8 cellular contexts compared by ENCODE assay signal in the genomic region with DNA sequence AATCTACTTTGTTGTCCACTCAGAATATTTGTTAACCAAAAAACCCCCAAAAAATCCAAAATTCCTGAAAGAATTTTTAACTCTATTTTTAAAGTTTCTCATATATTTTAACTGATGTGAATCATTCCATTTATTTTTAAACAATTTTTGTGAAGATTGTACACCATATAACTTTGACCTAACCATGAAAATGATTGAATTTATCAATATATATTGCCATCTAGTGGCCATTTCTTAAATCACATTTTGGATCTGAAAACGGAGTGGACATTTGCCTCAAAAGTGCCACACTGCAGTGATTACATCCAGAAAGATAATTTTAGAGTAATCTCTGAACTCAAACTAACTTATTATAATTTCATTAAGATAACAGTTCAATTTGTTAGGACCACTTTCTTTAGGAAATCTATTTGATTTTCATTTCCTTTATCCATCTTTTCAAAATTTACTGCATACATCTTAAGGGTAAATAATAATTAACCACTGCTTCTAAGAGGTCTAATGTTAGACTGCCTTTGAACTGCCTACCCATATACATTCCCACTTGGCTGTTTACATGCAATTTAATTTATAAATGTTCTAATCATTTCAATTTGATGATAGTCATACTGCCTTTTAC.
DNase-seq lines count a peak whose midpoint lies in the region; ATAC-seq, FAIRE-seq and TF ChIP-seq lines count a peak whose summit lies in the region.
"Had no signal": no experiment of that assay in that cellular context is flagged by ENCODE, and none has a peak within 500 bp of the region (broad histone marks: within the 10 kb centered on the region; RNA-seq: fewer than 3 reads in every experiment).

No MANE protein-coding gene starts in this region.

- no peaks in the 10 kb centered on the region for H4K20me1 ChIP-seq in GM12878 (ENCODE audit: control insufficient read depth, insufficient read depth)

- no peak overlapping the region for H2AFZ ChIP-seq in GM12878 (ENCODE audit: control insufficient read depth, low read depth, low read length)

- POLR2A ChIA-PET in HEK293 (lab: Yijun Ruan, JAX) (no interaction called here), GM12878 (lab: Charles Lee) (interaction anchor here (0.9 kb wide), 1 partner anchor 18 kb away, joined by 3 read pairs; no protein-coding TSS in a partner anchor)

- H3K27me3 Mint-ChIP-seq in activated T-cell treated with anti-CD3 and anti-CD28 coated beads, Interleukin-2, amount 50 U/mL, for 72 hours (ENCODE audit: low read depth), result no peaks in the 10 kb centered on the region

- TF ChIP-seq POLR2A in GM12878 (IDR thresholded peaks at IDR 0.05; ENCODE audit: low read depth, low read length), result no peak

- DNase-seq in GM10266 (ENCODE audit: extremely low spot score), result no peak
- DNase-seq in NCI-H146 treated with DMSO at 0.1 percent for 48 hours (lab: John Stamatoyannopoulos, UW; ENCODE audit: unreplicated experiment), result peak; percentile 18
- DNase-seq in GM12878 (ENCODE audit: low read depth, low spot score), result no peak
- DNase-seq in lung microvascular endothelial cell (ENCODE audit: low read depth in 2 of 2), result peak; percentile 21 to 52
- no peak for DNase-seq in stimulated activated CD4-positive, alpha-beta T cell treated with anti-CD3 and anti-CD28 coated beads, Interleukin-1b, Interleukin-23, amount 100 ng/mL, for 48 hours
- DNase-seq in activated T-cell treated with anti-CD3 and anti-CD28 coated beads, Interleukin-2, amount 50 U/mL, for 72 hours, result no peak

- 0% methylated on average over 1 of the region's 1 CpG for WGBS in GM12878 (ENCODE audit: insufficient coverage, insufficient replicate concordance, low lambda C conversion rate, missing lambda C conversion rate)

- peak; percentile 34; the same call in 1 of the 2 replicates for TF ChIP-seq RAD21 in GM12878 (IDR thresholded peaks at IDR 0.05; ENCODE audit: insufficient read depth, low read depth, low read length)

- intact Hi-C loops in GM12878 (cut with micrococcal nuclease; ENCODE audit: unreplicated experiment), result loop anchor here (2.0 to 10.0 kb wide), 4 partner anchors 433 to 1097 kb away; no protein-coding TSS in a partner anchor

- H3K36me3 ChIP-seq in HEK293 (ENCODE audit: control insufficient read depth in 2 of 2, insufficient read depth in 1 of 2, low read length in 2 of 2) (no peaks in the 10 kb centered on the region), GM12878 (ENCODE audit: control insufficient read depth in 2 of 2, insufficient read depth in 2 of 2, low read length in 1 of 2) (no peaks in the 10 kb centered on the region)

- H3K79me2 ChIP-seq in GM12878 (ENCODE audit: control insufficient read depth, insufficient read depth, low read length), result no peaks in the 10 kb centered on the region

- no TSS peak for BruUV-seq in GM12878 (replicated peaks; lab: Mats Ljungman, UMichigan)

- CTCF ChIA-PET in HEK293 (lab: Yijun Ruan, JAX) (interaction anchor here (0.6 to 2.6 kb wide), 22 partner anchors 9 to 1006 kb away, joined by 3 to 41 read pairs (median 4); no protein-coding TSS in a partner anchor), GM12878 (lab: Yijun Ruan, JAX) (interaction anchor here (0.9 to 3.4 kb wide), 11 partner anchors 10 to 1097 kb away, joined by 3 to 23 read pairs (median 3); no protein-coding TSS in a partner anchor)

- H3K36me3 Mint-ChIP-seq in activated T-cell treated with anti-CD3 and anti-CD28 coated beads, Interleukin-2, amount 50 U/mL, for 72 hours (ENCODE audit: insufficient read depth in 2 of 2), result no peaks in the 10 kb centered on the region

- H3K9me3 Mint-ChIP-seq in activated T-cell treated with anti-CD3 and anti-CD28 coated beads, Interleukin-2, amount 50 U/mL, for 72 hours, result no peaks in the 10 kb centered on the region

- TF ChIP-seq EP300 in GM12878 (IDR thresholded peaks at IDR 0.05; ENCODE audit: borderline replicate concordance in 1 of 2, control insufficient read depth in 1 of 2, low read depth in 2 of 2, low read length in 2 of 2), result no peak

- in situ Hi-C loops in GM12878 (cut with MboI), result no loop called here

- no peak overlapping the region for H3K27ac Mint-ChIP-seq in activated T-cell treated with anti-CD3 and anti-CD28 coated beads, Interleukin-2, amount 50 U/mL, for 72 hours

- no peaks in the 10 kb centered on the region for H3K4me1 ChIP-seq in HEK293 (ENCODE audit: control insufficient read depth, insufficient read depth, low read length)
- H3K4me1 ChIP-seq in GM12878 (ENCODE audit: control insufficient read depth, insufficient read depth, low read length), result no peaks in the 10 kb centered on the region

- no peak for FAIRE-seq in GM12878 (lab: Jason Lieb, UNC)

- RAD21 ChIA-PET in GM12878 (lab: Charles Lee; ENCODE audit: unreplicated experiment), result interaction anchor here (1.0 to 2.2 kb wide), 2 partner anchors 9 to 1096 kb away, joined by 3 to 9 read pairs; no protein-coding TSS in a partner anchor

- no peaks in the 10 kb centered on the region; a peak in 1 of 4 replicates for H3K27me3 ChIP-seq in GM12878 (replicated peaks in 1 of 2; ENCODE audit: control insufficient read depth in 2 of 2, insufficient read depth in 2 of 2, low read length in 1 of 2)

- H3K27ac ChIP-seq in HEK293 (ENCODE audit: extremely low read depth, low read depth, low read length) (no peak overlapping the region), GM12878 (ENCODE audit: control insufficient read depth, insufficient read depth) (no peak overlapping the region)
- H3K27ac ChIP-seq: skin epidermis had no signal

- H3K9me3 ChIP-seq in HEK293 (ENCODE audit: control insufficient read depth, insufficient read depth, low read depth, low read length), result no peaks in the 10 kb centered on the region
- H3K9me3 ChIP-seq in GM12878 (replicated peaks; ENCODE audit: control insufficient read depth, insufficient read depth, low read length), result no peaks in the 10 kb centered on the region

- H3K4me3 ChIP-seq in HEK293 (ENCODE audit: low read depth, low read length) (no peak overlapping the region), GM12878 (no peak overlapping the region)
- H3K4me3 ChIP-seq: skin epidermis had no signal

- ATAC-seq in GM12878, result peak; percentile 80
- no peak for ATAC-seq in activated T-cell treated with anti-CD3 and anti-CD28 coated beads, Interleukin-2, amount 50 U/mL, for 72 hours (replicated peaks in 1 of 2)

- no peak overlapping the region for H3K9ac ChIP-seq in GM12878 (ENCODE audit: control insufficient read depth, insufficient read depth, low read length)

- SMC1A ChIA-PET in GM12878 (lab: Charles Lee; ENCODE audit: uncharacterized antibody, unreplicated experiment), result interaction anchor here (1.0 to 1.7 kb wide), 5 partner anchors 9 to 1097 kb away, joined by 3 to 9 read pairs (median 3); no protein-coding TSS in a partner anchor

- peak; percentile 47 for TF ChIP-seq CTCF in GM10266 (IDR thresholded peaks at IDR 0.05; ENCODE audit: control insufficient read depth, insufficient read depth, low read depth, missing control alignments)
- TF ChIP-seq CTCF in HEK293 (tag by site-specific recombination; IDR thresholded peaks at IDR 0.05), result no peak
- TF ChIP-seq CTCF in GM12878 (IDR thresholded peaks at IDR 0.05 in 2 of 3, conservative IDR thresholded peaks at IDR 0.05 in 1 of 3; ENCODE audit: control insufficient read depth in 2 of 3, extremely low read depth in 1 of 3, insufficient read depth in 1 of 3, low read depth in 3 of 3, low read length in 3 of 3), result peak; percentile 21 to 49 (median 41); a peak in 4 of 6 replicates

- H3K4me2 ChIP-seq in GM12878 (ENCODE audit: control insufficient read depth, insufficient read depth), result no peak overlapping the region

- no peaks in the 10 kb centered on the region for H3K4me1 Mint-ChIP-seq in activated T-cell treated with anti-CD3 and anti-CD28 coated beads, Interleukin-2, amount 50 U/mL, for 72 hours (ENCODE audit: low read depth)

- no peak overlapping the region for H3K4me3 Mint-ChIP-seq in activated T-cell treated with anti-CD3 and anti-CD28 coated beads, Interleukin-2, amount 50 U/mL, for 72 hours

TF ChIP-seq in HEK293, 187 proteins besides CTCF, POLR2A, EP300 and RAD21 (continues in another document):
- TF ChIP-seq, protein P1, sequence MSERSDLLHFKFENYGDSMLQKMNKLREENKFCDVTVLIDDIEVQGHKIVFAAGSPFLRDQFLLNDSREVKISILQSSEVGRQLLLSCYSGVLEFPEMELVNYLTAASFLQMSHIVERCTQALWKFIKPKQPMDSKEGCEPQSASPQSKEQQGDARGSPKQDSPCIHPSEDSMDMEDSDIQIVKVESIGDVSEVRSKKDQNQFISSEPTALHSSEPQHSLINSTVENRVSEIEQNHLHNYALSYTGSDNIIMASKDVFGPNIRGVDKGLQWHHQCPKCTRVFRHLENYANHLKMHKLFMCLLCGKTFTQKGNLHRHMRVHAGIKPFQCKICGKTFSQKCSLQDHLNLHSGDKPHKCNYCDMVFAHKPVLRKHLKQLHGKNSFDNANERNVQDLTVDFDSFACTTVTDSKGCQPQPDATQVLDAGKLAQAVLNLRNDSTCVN (tag by site-specific recombination; optimal IDR thresholded peaks at IDR 0.05), result no peak
- TF ChIP-seq ZNF654 (tag by site-specific recombination; IDR thresholded peaks at IDR 0.05; ENCODE audit: low read depth) (peak; percentile 47), ZNF138 (tag by site-specific recombination; IDR thresholded peaks at IDR 0.05; ENCODE audit: borderline replicate concordance) (no peak), MZF1 (tag by site-specific recombination; IDR thresholded peaks at IDR 0.05; ENCODE audit: borderline replicate concordance) (no peak), ZNF292 (tag by site-specific recombination; IDR thresholded peaks at IDR 0.05; ENCODE audit: borderline replicate concordance, low read depth) (no peak), GLI2 (tag by site-specific recombination; IDR thresholded peaks at IDR 0.05; ENCODE audit: borderline replicate concordance, low read depth) (no peak)

TF ChIP-seq in GM12878, 131 proteins besides CTCF, POLR2A, EP300 and RAD21:
- TF ChIP-seq FOXM1 (IDR thresholded peaks at IDR 0.05; ENCODE audit: low read depth, low read length) (no peak), CREB1 (IDR thresholded peaks at IDR 0.05; ENCODE audit: low read depth) (no peak), HDAC6 (IDR thresholded peaks at IDR 0.05; ENCODE audit: unreplicated experiment) (no peak), POLR2AphosphoS2 (IDR thresholded peaks at IDR 0.05; ENCODE audit: low read depth, low read length) (no peak), MYC (IDR thresholded peaks at IDR 0.05; ENCODE audit: insufficient read depth, insufficient read length, insufficient replicate concordance, low read length, severe bottlenecking) (no peak), CHD4 (IDR thresholded peaks at IDR 0.05) (no peak)
TF ChIP-seq in GM12878: peak in this region for 0.

Comparison
In these comparisons a context has a peak if more than half of its experiments do, and no peak if none do; other contexts are left out.
1. DNase-seq: peak in NCI-H146 treated with DMSO at 0.1 percent for 48 hours (single experiment) and lung microvascular endothelial cell (2 of 2); none in GM10266 (single experiment), GM12878 (single experiment), stimulated activated CD4-positive, alpha-beta T cell treated with anti-CD3 and anti-CD28 coated beads, Interleukin-1b, Interleukin-23, amount 100 ng/mL, for 48 hours (single experiment) and activated T-cell treated with anti-CD3 and anti-CD28 coated beads, Interleukin-2, amount 50 U/mL, for 72 hours (0 of 2).